In the genomic region with DNA sequence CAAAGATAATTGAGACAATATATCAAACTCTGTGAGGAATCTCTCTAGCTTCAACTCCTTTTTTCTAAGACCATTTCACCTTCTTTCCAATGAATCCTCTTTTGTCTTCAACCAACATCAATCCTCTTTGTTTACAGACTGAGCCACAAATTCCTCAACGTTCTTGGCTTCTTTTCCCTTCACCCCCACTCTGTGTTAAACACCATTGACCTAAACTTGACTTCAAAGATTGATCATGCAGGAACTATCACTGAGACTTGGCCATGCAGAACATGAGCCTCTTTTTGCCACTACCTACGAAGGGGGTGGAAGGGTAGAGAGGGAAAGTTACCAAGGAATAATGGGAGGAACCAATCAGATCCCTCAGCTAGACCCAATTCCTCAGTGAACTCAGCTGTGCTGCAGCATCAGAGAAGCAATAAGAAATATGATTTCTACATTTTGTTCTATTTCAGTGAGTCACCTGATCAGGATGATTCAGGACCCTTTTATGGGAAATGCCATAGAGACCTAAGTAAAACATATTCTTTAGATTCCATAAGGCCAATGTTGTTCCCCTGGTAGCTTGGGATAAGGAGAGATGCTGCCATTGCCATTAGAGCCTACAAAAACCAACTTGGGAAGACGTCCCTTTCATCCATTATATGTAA, we compare ENCODE assay signal across 19 cellular contexts.
"Had no signal": no experiment of that assay in that cellular context is flagged by ENCODE, and none has a peak within 500 bp of the region (broad histone marks: within the 10 kb centered on the region; RNA-seq: fewer than 3 reads in every experiment).

No MANE protein-coding gene starts in this region.

- DNase-seq: activated CD4-positive, alpha-beta T cell treated with anti-CD3 and anti-CD28 coated beads, Interleukin-2, amount 50 U/mL, for 4 hours; activated effector memory CD4-positive, alpha-beta T cell treated with anti-CD3 and anti-CD28 coated beads, Interleukin-2, amount 50 U/mL, for 16 hours; activated naive CD4-positive, alpha-beta T cell treated with anti-CD3 and anti-CD28 coated beads, Interleukin-2, amount 50 U/mL, for 16 hours; activated T-cell treated with anti-CD3 and anti-CD28 coated beads, Interleukin-2, amount 50 U/mL, for 72 hours; aorta; dermis blood vessel endothelial cell; effector memory CD4-positive, alpha-beta T cell; esophagus squamous epithelium; head of caudate nucleus; mesendoderm; naive thymus-derived CD4-positive, alpha-beta T cell; sigmoid colon; spleen; stimulated activated naive B cell treated with anti-CD40 and anti-IgM and Interleukin-4, amounts not matched to agents 10 μg/mL and 1 μg/mL and 100 μg/mL, for 72 hours; SW 1271; T-helper 2 cell; thyroid gland had no signal

- H3K27me3 ChIP-seq: cardiac muscle cell, esophagus squamous epithelium, sigmoid colon, spleen, thyroid gland had no signal

- H3K4me1 ChIP-seq: esophagus squamous epithelium, parathyroid adenoma, spleen, thyroid gland had no signal

- H3K27ac ChIP-seq: cardiac muscle cell, esophagus squamous epithelium, parathyroid adenoma, sigmoid colon, spleen, thyroid gland had no signal

- H3K9me3 ChIP-seq: esophagus squamous epithelium, sigmoid colon, thyroid gland had no signal

- H3K4me3 ChIP-seq: cardiac muscle cell, esophagus squamous epithelium, sigmoid colon, spleen, thyroid gland had no signal

- H3K79me2 ChIP-seq: parathyroid adenoma had no signal

- H2AFZ ChIP-seq: parathyroid adenoma had no signal

- H3K36me3 ChIP-seq: cardiac muscle cell, esophagus squamous epithelium, sigmoid colon, spleen, thyroid gland had no signal

- ATAC-seq: activated T-cell treated with anti-CD3 and anti-CD28 coated beads, Interleukin-2, amount 50 U/mL, for 72 hours; naive thymus-derived CD4-positive, alpha-beta T cell; stimulated activated naive B cell treated with anti-CD40 and anti-IgM and Interleukin-4, amounts not matched to agents 10 μg/mL and 1 μg/mL and 100 μg/mL, for 72 hours had no signal
